In the genomic region with DNA sequence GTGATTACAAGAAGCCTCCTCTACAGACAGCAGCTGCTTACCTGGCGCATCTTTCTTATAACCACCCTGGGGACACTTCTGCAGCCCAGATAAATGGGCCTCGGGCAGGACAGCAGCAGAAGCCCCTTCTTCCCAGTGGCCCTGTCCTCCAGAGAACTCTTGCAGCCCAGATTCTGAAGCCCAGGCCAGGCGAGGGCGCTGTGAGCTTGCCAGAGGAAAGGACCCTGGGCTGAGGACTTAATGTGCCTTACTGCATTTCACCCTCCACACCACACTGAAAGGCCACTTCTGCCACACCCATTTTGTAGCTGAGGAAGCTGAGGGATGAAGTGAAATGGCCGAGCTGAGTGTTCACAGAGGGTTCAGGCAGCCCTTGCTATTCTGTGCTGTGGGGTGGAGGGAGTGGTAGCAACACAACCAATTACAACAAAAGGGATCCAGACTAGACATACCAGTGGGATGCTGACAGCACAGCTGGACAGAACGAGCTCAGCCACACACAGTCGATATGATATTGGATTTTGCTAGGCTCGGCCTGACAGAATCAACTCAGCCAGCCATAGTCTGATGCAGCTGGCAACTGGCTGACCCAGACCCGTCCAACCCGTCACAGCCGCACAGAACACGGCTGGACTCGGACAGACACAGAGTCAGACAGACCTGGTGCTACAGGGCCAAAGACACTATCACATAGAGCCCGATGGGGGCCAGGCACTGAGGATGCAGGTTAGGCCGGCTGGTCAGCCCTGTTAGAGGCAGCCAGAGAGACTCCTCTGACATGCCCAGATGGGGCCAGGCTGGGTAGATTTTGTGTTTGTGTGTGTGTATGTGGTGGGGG, we compare ENCODE assay signal across 9 cellular contexts. TPM values are rescaled to one million over a fixed set of nuclear protein-coding genes. Genes with fewer than 3 reads are reported as not detected.
DNase-seq lines count a peak whose midpoint lies in the region; ATAC-seq and TF ChIP-seq lines count a peak whose summit lies in the region.
"Had no signal": no experiment of that assay in that cellular context is flagged by ENCODE, and none has a peak within 500 bp of the region (broad histone marks: within the 10 kb centered on the region; RNA-seq: fewer than 3 reads in every experiment).

No MANE protein-coding gene starts in this region.

- peaks cover 2 to 96% (median 90%) of the 10 kb centered on the region in 4 donors for H3K4me1 ChIP-seq in liver (ENCODE audit: control insufficient read depth in 4 of 4, insufficient read depth in 4 of 4, low read length in 3 of 4)

- TF ChIP-seq RAD21 in liver (IDR thresholded peaks at IDR 0.05), result peak; percentile 22 to 32

- ATAC-seq in GM18867 (IDR thresholded peaks at IDR 0.05; ENCODE audit: unreplicated experiment) (no peak), GM19397 (IDR thresholded peaks at IDR 0.05; ENCODE audit: unreplicated experiment) (no peak), GM19324 (IDR thresholded peaks at IDR 0.05; ENCODE audit: low FRiP score, unreplicated experiment) (no peak)

- H3K27me3 ChIP-seq in liver (ENCODE audit: control insufficient read depth in 4 of 4, insufficient read depth in 4 of 4, low read length in 3 of 4), result no peaks in the 10 kb centered on the region
- H3K27me3 ChIP-seq: adrenal gland had no signal

- H3K9me3 ChIP-seq in liver (ENCODE audit: control insufficient read depth in 4 of 4, low read length in 3 of 4), result no peaks in the 10 kb centered on the region
- H3K9me3 ChIP-seq: adrenal gland had no signal

- DNase-seq in EH (ENCODE audit: low read depth) (peak; percentile 22), HuH-7 (ENCODE audit: low spot score) (peak; percentile 32)
- no peak for DNase-seq in activated CD8-positive, alpha-beta memory T cell treated with anti-CD3 and anti-CD28 coated beads, Interleukin-2, amount 50 U/mL, for 48 hours
- DNase-seq: adrenal gland had no signal

- H3K27ac ChIP-seq in liver (ENCODE audit: low read depth in 1 of 2, low read length in 2 of 2), result peak overlapping the region; percentile 31 to 55
- H3K27ac ChIP-seq: adrenal gland had no signal

- 62% methylated on average over 15 of the region's 15 CpGs for WGBS in liver

- H3K9ac ChIP-seq in liver (ENCODE audit: low read depth in 1 of 2, low read length in 2 of 2), result no peak overlapping the region

- H3K4me3 ChIP-seq in WI38 (ENCODE audit: low read depth, low read length), result no peak overlapping the region
- H3K4me3 ChIP-seq in liver (ENCODE audit: low read depth in 1 of 3, low read length in 3 of 3), result no peak overlapping the region
- H3K4me3 ChIP-seq: adrenal gland had no signal

- H3K36me3 ChIP-seq in liver (ENCODE audit: control insufficient read depth in 4 of 4, insufficient read depth in 3 of 4, low read depth in 1 of 4, low read length in 3 of 4), result peaks cover 14 to 23% (median 21%) of the 10 kb centered on the region in 4 donors

- peak; percentile 13; the same call in 1 of the 2 replicates for TF ChIP-seq CTCF in WI38 (IDR thresholded peaks at IDR 0.05; ENCODE audit: low read depth, low read length)
- TF ChIP-seq CTCF in liver (IDR thresholded peaks at IDR 0.05; ENCODE audit: low read depth, low read length, missing input control), result no peak

TF ChIP-seq in liver, 16 proteins besides CTCF, POLR2A, EP300 and RAD21:
- TF ChIP-seq, protein P1, sequence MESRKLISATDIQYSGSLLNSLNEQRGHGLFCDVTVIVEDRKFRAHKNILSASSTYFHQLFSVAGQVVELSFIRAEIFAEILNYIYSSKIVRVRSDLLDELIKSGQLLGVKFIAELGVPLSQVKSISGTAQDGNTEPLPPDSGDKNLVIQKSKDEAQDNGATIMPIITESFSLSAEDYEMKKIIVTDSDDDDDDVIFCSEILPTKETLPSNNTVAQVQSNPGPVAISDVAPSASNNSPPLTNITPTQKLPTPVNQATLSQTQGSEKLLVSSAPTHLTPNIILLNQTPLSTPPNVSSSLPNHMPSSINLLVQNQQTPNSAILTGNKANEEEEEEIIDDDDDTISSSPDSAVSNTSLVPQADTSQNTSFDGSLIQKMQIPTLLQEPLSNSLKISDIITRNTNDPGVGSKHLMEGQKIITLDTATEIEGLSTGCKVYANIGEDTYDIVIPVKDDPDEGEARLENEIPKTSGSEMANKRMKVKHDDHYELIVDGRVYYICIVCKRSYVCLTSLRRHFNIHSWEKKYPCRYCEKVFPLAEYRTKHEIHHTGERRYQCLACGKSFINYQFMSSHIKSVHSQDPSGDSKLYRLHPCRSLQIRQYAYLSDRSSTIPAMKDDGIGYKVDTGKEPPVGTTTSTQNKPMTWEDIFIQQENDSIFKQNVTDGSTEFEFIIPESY (IDR thresholded peaks at IDR 0.05), result no peak
- TF ChIP-seq NR2F2 (IDR thresholded peaks at IDR 0.05) (no peak), TAF1 (conservative IDR thresholded peaks at IDR 0.05) (no peak), RXRA (IDR thresholded peaks at IDR 0.05) (no peak), YY1 (IDR thresholded peaks at IDR 0.05) (no peak), REST (IDR thresholded peaks at IDR 0.05) (no peak), HNF4G (IDR thresholded peaks at IDR 0.05) (no peak), EGR1 (IDR thresholded peaks at IDR 0.05; ENCODE audit: low read depth in 2 of 2) (no peak), SP1 (IDR thresholded peaks at IDR 0.05) (no peak), HNF4A (conservative IDR thresholded peaks at IDR 0.05) (no peak), JUND (IDR thresholded peaks at IDR 0.05) (no peak), GABPA (IDR thresholded peaks at IDR 0.05 in 1 of 2, conservative IDR thresholded peaks at IDR 0.05 in 1 of 2) (no peak), FOXA1 (IDR thresholded peaks at IDR 0.05) (no peak), FOXA2 (IDR thresholded peaks at IDR 0.05) (no peak)
- TF ChIP-seq, protein P2, sequence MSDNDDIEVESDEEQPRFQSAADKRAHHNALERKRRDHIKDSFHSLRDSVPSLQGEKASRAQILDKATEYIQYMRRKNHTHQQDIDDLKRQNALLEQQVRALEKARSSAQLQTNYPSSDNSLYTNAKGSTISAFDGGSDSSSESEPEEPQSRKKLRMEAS (IDR thresholded peaks at IDR 0.05), result no peak
- TF ChIP-seq, protein P3, sequence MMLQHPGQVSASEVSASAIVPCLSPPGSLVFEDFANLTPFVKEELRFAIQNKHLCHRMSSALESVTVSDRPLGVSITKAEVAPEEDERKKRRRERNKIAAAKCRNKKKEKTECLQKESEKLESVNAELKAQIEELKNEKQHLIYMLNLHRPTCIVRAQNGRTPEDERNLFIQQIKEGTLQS (IDR thresholded peaks at IDR 0.05), result no peak

RNA-seq across cellular contexts. Expression of gene ACOX2, which starts 7.3 kb away (rescaled TPM):
- 100 to 1,000 TPM in 1 of 2 donors, 10 to 100 TPM in 1; 74.3 to 179 TPM for total RNA-seq in liver
- 100 to 1,000 TPM; 104 to 214 TPM for polyA plus RNA-seq in liver

RNA-seq across cellular contexts. Expression of gene KCTD6, which starts 37.8 kb away (rescaled TPM):
- total RNA-seq in liver, result 10 to 100 TPM; 10.7 to 13.8 TPM
- 10 to 100 TPM in 1 of 2 donors, 1 to 10 TPM in 1; 6.5 to 10.0 TPM for polyA plus RNA-seq in liver

RNA-seq across cellular contexts. Expression of gene FAM107A, which starts 47.5 kb away (rescaled TPM):
- 1 to 10 TPM in 1 of 2 donors, under 1 TPM in 1; 0.05 to 1.3 TPM for total RNA-seq in liver
- 1 to 10 TPM; 1.5 to 4.7 TPM for polyA plus RNA-seq in liver
